Comparison of ENCODE assay signal across 8 cellular contexts in genomic region chr10:117375360-117376147, GRCh38. TPM values are rescaled to one million over a fixed set of nuclear protein-coding genes. Genes with fewer than 3 reads are reported as not detected.
DNase-seq lines count a peak whose midpoint lies in the region; ATAC-seq and TF ChIP-seq lines count a peak whose summit lies in the region.

Gene PDZD8 (minus strand): TSS chr10:117375440. CDS start chr10:117375227, 213 bp downstream.

- ATAC-seq in foreskin keratinocyte, result peak; percentile 84

- no peaks in the 10 kb centered on the region for H3K9me2 ChIP-seq in MM.1S (replicated peaks; ENCODE audit: insufficient read depth, low read length)

- H3K9me3 Mint-ChIP-seq in neural progenitor cell, result peaks cover 3% of the 10 kb centered on the region

- no peaks in the 10 kb centered on the region; the same call in 1 of the 2 replicates for H4K20me1 ChIP-seq in MM.1S (ENCODE audit: insufficient read depth, low read length)
- peaks cover 41% of the 10 kb centered on the region for H4K20me1 ChIP-seq in neural progenitor cell (ENCODE audit: low read depth)

- peak within 1 kb of the TSS; percentile 43; the same call in 1 of the 2 replicates for H3K27ac ChIP-seq in MM.1S (ENCODE audit: low read length)
- peak within 1 kb of the TSS; percentile 49 for H3K27ac ChIP-seq in SJSA1
- peak within 1 kb of the TSS; percentile 75 for H3K27ac ChIP-seq in foreskin keratinocyte
- H3K27ac ChIP-seq in neural progenitor cell, result peak within 1 kb of the TSS; percentile 36

- H3K36me3 Mint-ChIP-seq in neural progenitor cell, result no peaks in the 10 kb centered on the region

- H3K4me1 Mint-ChIP-seq in neural progenitor cell, result peaks cover 21% of the 10 kb centered on the region

- H3K36me3 ChIP-seq in HAP-1 (replicated peaks) (no peaks in the 10 kb centered on the region; the same call in 1 of the 2 replicates), MM.1S (replicated peaks; ENCODE audit: insufficient read depth, low read length) (no peaks in the 10 kb centered on the region), SJSA1 (peaks cover 29% of the 10 kb centered on the region), neural progenitor cell (no peaks in the 10 kb centered on the region)

- peak within 1 kb of the TSS; percentile 77 for H3K9ac ChIP-seq in MM.1S (ENCODE audit: low read length)
- H3K9ac ChIP-seq in neural progenitor cell, result peak within 1 kb of the TSS; percentile 36

- H3K9me3 ChIP-seq in HAP-1 (no peaks in the 10 kb centered on the region), MM.1S (replicated peaks; ENCODE audit: insufficient read depth, low read length) (no peaks in the 10 kb centered on the region), SJSA1 (replicated peaks) (no peaks in the 10 kb centered on the region), neural progenitor cell (ENCODE audit: low read depth) (no peaks in the 10 kb centered on the region)

- H3K4me3 ChIP-seq in HAP-1 (peak within 1 kb of the TSS; percentile 86), MM.1S (ENCODE audit: low read length) (peak within 1 kb of the TSS; percentile 99), SJSA1 (peak within 1 kb of the TSS; percentile 81), neural progenitor cell (peak within 1 kb of the TSS; percentile 75)

- H3K27me3 Mint-ChIP-seq in neural progenitor cell (ENCODE audit: insufficient read depth, low read depth), result peaks cover 5% of the 10 kb centered on the region

- H3K4me1 ChIP-seq in HAP-1, result peaks cover 21% of the 10 kb centered on the region
- 0 out of 2 replicates have a peak, but pooled peaks cover 4% of the 10 kb centered on the region for H3K4me1 ChIP-seq in MM.1S (ENCODE audit: low read length)
- peaks cover 22% of the 10 kb centered on the region for H3K4me1 ChIP-seq in SJSA1 (replicated peaks)
- H3K4me1 ChIP-seq in foreskin keratinocyte, result peaks cover 10% of the 10 kb centered on the region
- peaks cover 20% of the 10 kb centered on the region for H3K4me1 ChIP-seq in neural progenitor cell

- H3K79me2 ChIP-seq in MM.1S (ENCODE audit: low read length) (peaks cover 44% of the 10 kb centered on the region), neural progenitor cell (ENCODE audit: low read depth) (peaks cover 44% of the 10 kb centered on the region)

- H3F3A ChIP-seq in MM.1S (ENCODE audit: insufficient read depth, low read length) (no peaks in the 10 kb centered on the region), neural progenitor cell (ENCODE audit: low read depth) (peaks cover 11% of the 10 kb centered on the region)

- H3K27ac Mint-ChIP-seq in neural progenitor cell, result peak within 1 kb of the TSS; percentile 57

- peak within 1 kb of the TSS; percentile 98 for H3K4me2 ChIP-seq in MM.1S (ENCODE audit: low read depth, low read length)
- H3K4me2 ChIP-seq in neural progenitor cell, result peak within 1 kb of the TSS; percentile 89

- H3K4me3 Mint-ChIP-seq in neural progenitor cell, result peak within 1 kb of the TSS; percentile 96

- H2AFZ ChIP-seq in MM.1S (ENCODE audit: low read length) (peak within 1 kb of the TSS; percentile 98), neural progenitor cell (replicated peaks) (peak within 1 kb of the TSS; percentile 97)

- in situ Hi-C loops in HAP-1 (cut with MboI; ENCODE audit: low sequenced_read_pairs), result no loop called here

- DNase-seq in GDM1 (lab: John Stamatoyannopoulos, UW) (peak; percentile 92), HAP-1 (ENCODE audit: low spot score in 2 of 2) (peak; percentile 86 to 94), MM.1S (peak; percentile 91), SJSA1 (ENCODE audit: low read depth in 1 of 2, low spot score in 2 of 2) (peak; percentile 94), foreskin keratinocyte (peak; percentile 70 to 79), neural progenitor cell (ENCODE audit: low spot score) (peak; percentile 97), stromal cell of bone marrow (ENCODE audit: low read depth) (peak; percentile 84)
- peak; percentile 61 to 88 (median 77) for DNase-seq in activated naive CD4-positive, alpha-beta T cell (lab: John Stamatoyannopoulos, UW)

- H3K27me3 ChIP-seq in HAP-1 (ENCODE audit: low read depth) (peaks cover 10% of the 10 kb centered on the region; the same call in 1 of the 2 replicates), MM.1S (replicated peaks; ENCODE audit: insufficient read depth, low read length) (no peaks in the 10 kb centered on the region), SJSA1 (replicated peaks) (peaks cover 28% of the 10 kb centered on the region), foreskin keratinocyte (peaks cover 18% of the 10 kb centered on the region), neural progenitor cell (peaks cover 42% of the 10 kb centered on the region)

- TF ChIP-seq CTCF in MM.1S (IDR thresholded peaks at IDR 0.05; ENCODE audit: low read length) (no peak), foreskin keratinocyte (conservative IDR thresholded peaks at IDR 0.05) (peak; percentile 23), neural progenitor cell (IDR thresholded peaks at IDR 0.05) (no peak)

RNA-seq across cellular contexts. Expression of gene PDZD8, which starts in this region (rescaled TPM):
- 17.9 and 21.2 TPM in 2 replicates for total RNA-seq in SJSA1 (2014; rRNA removed; shearing (Covaris generic))
- total RNA-seq in foreskin keratinocyte (29.1 and 31.4 TPM in 2 replicates), neural progenitor cell (ENCODE audit: low replicate concordance) (18.8 and 20.1 TPM in 2 replicates)
- 3.0 and 4.3 TPM in 2 replicates for polyA plus RNA-seq in foreskin keratinocyte

Comparison
In these comparisons a context has a peak if more than half of its experiments do, and no peak if none do; other contexts are left out.
1. Peak in every context shown above with its lines: DNase-seq, ATAC-seq, H3K4me3 ChIP-seq and H3K27ac ChIP-seq.